17 cellular contexts compared by ENCODE assay signal in the genomic region with DNA sequence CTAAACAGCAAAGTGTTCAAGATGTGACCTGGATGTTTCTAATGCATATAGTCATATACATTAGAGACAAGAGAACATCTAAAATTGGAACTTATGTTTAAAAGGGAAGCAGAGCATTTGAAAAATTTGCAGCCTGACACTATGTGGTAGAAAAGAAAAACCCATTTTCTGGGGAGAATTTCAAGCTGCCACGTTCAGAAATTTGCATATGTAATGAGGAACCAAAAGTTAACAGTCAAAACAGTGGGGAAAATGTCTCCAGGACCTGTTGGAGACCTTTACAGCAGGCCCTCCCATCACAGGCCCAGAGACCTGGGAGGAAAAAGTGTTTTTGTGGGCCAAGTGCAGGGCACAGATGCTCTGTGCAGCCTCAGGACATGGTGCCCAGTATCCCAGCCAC. TPM values are rescaled to one million over a fixed set of nuclear protein-coding genes. Genes with fewer than 3 reads are reported as not detected.
A peak's percentile ranks its signal among the peaks of the same experiment; 100 is the strongest.
DNase-seq lines count a peak whose midpoint lies in the region.
"Had no signal": no experiment of that assay in that cellular context is flagged by ENCODE, and none has a peak within 500 bp of the region (broad histone marks: within the 10 kb centered on the region; RNA-seq: fewer than 3 reads in every experiment).

No MANE protein-coding gene starts in this region.

- H3K79me1 ChIP-seq in neuronal stem cell (ENCODE audit: low read depth, low read length) = no peaks in the 10 kb centered on the region

- H3K4me3 ChIP-seq in BLaER1 = peak overlapping the region; percentile 32; the same call in 1 of the 2 replicates
- H3K4me3 ChIP-seq in neuronal stem cell (ENCODE audit: low read length in 2 of 2) = no peak overlapping the region
- H3K4me3 ChIP-seq: GM12878, GM23248 had no signal

- H2BK12ac ChIP-seq in neuronal stem cell (ENCODE audit: low read length) = no peak overlapping the region

- no peak overlapping the region for H2AFZ ChIP-seq in neuronal stem cell (ENCODE audit: low read length)
- H2AFZ ChIP-seq: GM23248 had no signal

- H4K20me1 ChIP-seq in BLaER1 = no peaks in the 10 kb centered on the region
- H4K20me1 ChIP-seq: BLaER1 treated with 17β-estradiol and CSF1 and Interleukin-3, amounts not matched to agents 10 nM and 100 nM had no signal

- H3K27ac ChIP-seq in BLaER1 (no peak overlapping the region), neuronal stem cell (replicated peaks; ENCODE audit: low read length) (no peak overlapping the region)
- H3K27ac ChIP-seq: BLaER1 treated with 17β-estradiol and CSF1 and Interleukin-3, amounts not matched to agents 10 nM and 100 nM; GM23248 had no signal

- H3K27me3 ChIP-seq in BLaER1 = no peaks in the 10 kb centered on the region
- no peaks in the 10 kb centered on the region for H3K27me3 ChIP-seq in neuronal stem cell (ENCODE audit: control insufficient read depth in 3 of 3, insufficient read depth in 3 of 3, low read depth in 1 of 3, low read length in 3 of 3)
- H3K27me3 ChIP-seq: BLaER1 treated with 17β-estradiol and CSF1 and Interleukin-3, amounts not matched to agents 10 nM and 100 nM had no signal

- H3K9me3 ChIP-seq in BLaER1 = peaks cover 55% of the 10 kb centered on the region
- peaks cover 6 to 43% of the 10 kb centered on the region in 2 donors for H3K9me3 ChIP-seq in neuronal stem cell (replicated peaks in 1 of 2; ENCODE audit: control insufficient read depth in 2 of 2, insufficient read depth in 1 of 2, low read depth in 1 of 2, low read length in 2 of 2)

- H4K91ac ChIP-seq in neuronal stem cell (ENCODE audit: low read depth, low read length, poor library complexity) = no peak overlapping the region

- no peak overlapping the region for H3K18ac ChIP-seq in neuronal stem cell (ENCODE audit: low read length)

- no peak overlapping the region for H3K23ac ChIP-seq in neuronal stem cell (ENCODE audit: low read depth, low read length, poor library complexity)

- no peak overlapping the region for H4K8ac ChIP-seq in neuronal stem cell (ENCODE audit: low read depth, low read length)

- H3K4me1 ChIP-seq in BLaER1 (peaks cover 21% of the 10 kb centered on the region), neuronal stem cell (ENCODE audit: control insufficient read depth in 2 of 2, insufficient read depth in 1 of 2, low read depth in 1 of 2, low read length in 2 of 2) (peaks cover 0 to 1% of the 10 kb centered on the region in 2 donors)

- no peak overlapping the region for H3K4me2 ChIP-seq in BLaER1
- no peak overlapping the region for H3K4me2 ChIP-seq in neuronal stem cell (ENCODE audit: insufficient read depth, low read length, poor library complexity, severe bottlenecking)
- H3K4me2 ChIP-seq: BLaER1 treated with 17β-estradiol and CSF1 and Interleukin-3, amounts not matched to agents 10 nM and 100 nM had no signal

- H2AK5ac ChIP-seq in neuronal stem cell (ENCODE audit: low read depth, low read length) = peak overlapping the region; percentile 47

- no peak overlapping the region for H2BK120ac ChIP-seq in neuronal stem cell (ENCODE audit: low read depth, low read length)

- H3K14ac ChIP-seq in neuronal stem cell (ENCODE audit: low read length) = no peak overlapping the region

- WGBS in neuronal stem cell (ENCODE audit: extremely low coverage in 2 of 2, insufficient read length in 2 of 2, insufficient replicate concordance in 1 of 2), 2 donors = no CpG with 5 or more reads among the region's 1 CpG

- H3K9ac ChIP-seq in BLaER1 (no peak overlapping the region), neuronal stem cell (ENCODE audit: low read depth, low read length, poor library complexity) (no peak overlapping the region)
- H3K9ac ChIP-seq: BLaER1 treated with 17β-estradiol and CSF1 and Interleukin-3, amounts not matched to agents 10 nM and 100 nM; GM23248 had no signal

- H2BK15ac ChIP-seq in neuronal stem cell (ENCODE audit: low read length) = no peak overlapping the region

- DNase-seq in MV-4-11 (lab: John Stamatoyannopoulos, UW) (peak; percentile 16), neuronal stem cell (ENCODE audit: low spot score) (no peak), T1000 (lab: John Stamatoyannopoulos, UW) (no peak), T-helper 1 cell (no peak), activated T-cell treated with anti-CD3 and anti-CD28 coated beads for 4 hours (no peak)
- DNase-seq: CD4-positive, alpha-beta T cell; CD8-positive, alpha-beta memory T cell; DMS 273 treated with DMSO at 0.1 percent for 48 hours; DMS79; EL; GDM1; GM23248; H7; HCEC 1CT had no signal

- H2BK5ac ChIP-seq in neuronal stem cell (ENCODE audit: low read length) = no peak overlapping the region

- H3K4ac ChIP-seq in neuronal stem cell (ENCODE audit: low read length) = no peak overlapping the region

- H3K36me3 ChIP-seq in BLaER1 = peaks cover 11% of the 10 kb centered on the region; the same call in 1 of the 2 replicates
- peaks cover 0 to 9% of the 10 kb centered on the region in 2 donors for H3K36me3 ChIP-seq in neuronal stem cell (replicated peaks in 1 of 2; ENCODE audit: control insufficient read depth in 2 of 2, insufficient read depth in 2 of 2, low read length in 2 of 2)

RNA-seq across cellular contexts. Expression of a gene that starts 8.2 kb away (rescaled TPM):
- 33.2 TPM for polyA plus RNA-seq in neuronal stem cell (2013, experiment 1 of 2)
- polyA plus RNA-seq in neuronal stem cell (2013, experiment 2 of 2) = 35.6 TPM
